ENCODE assay signal across 13 cellular contexts in genomic region chr14:89578048-89578619, GRCh38.
DNase-seq lines count a peak whose midpoint lies in the region; ATAC-seq, FAIRE-seq and TF ChIP-seq lines count a peak whose summit lies in the region.
"Had no signal": no experiment of that assay in that cellular context is flagged by ENCODE, and none has a peak within 500 bp of the region (broad histone marks: within the 10 kb centered on the region; RNA-seq: fewer than 3 reads in every experiment).

No MANE protein-coding gene starts in this region.

- WGBS in right lobe of liver (ENCODE audit: insufficient coverage, low coverage, low lambda C conversion rate, missing lambda C conversion rate): 59% methylated on average over 4 of the region's 4 CpGs
- WGBS in HepG2 (ENCODE audit: low lambda C conversion rate): 88% methylated on average over 4 of the region's 4 CpGs

- H3K9me3 ChIP-seq in right lobe of liver (no peaks in the 10 kb centered on the region), HepG2 (ENCODE audit: low read length) (no peaks in the 10 kb centered on the region), tibial artery (no peaks in the 10 kb centered on the region)
- H3K9me3 ChIP-seq: vagina had no signal

- no peaks in the 10 kb centered on the region for H3K27me3 Mint-ChIP-seq in dendritic cell treated with granulocyte-macrophage colony-stimulating factor and Interleukin-4, amounts not matched to agents 40 ng/mL and 50 ng/mL, for 4 days
- no peaks in the 10 kb centered on the region for H3K27me3 Mint-ChIP-seq in memory B cell
- H3K27me3 Mint-ChIP-seq: activated CD4-positive, alpha-beta T cell treated with anti-CD3 and anti-CD28 coated beads, Interleukin-2, amount 10 ng/mL, durations not matched to agents 24 days and 14 days had no signal

- intact Hi-C loops in right lobe of liver (cut with DNase I): no loop called here
- intact Hi-C loops in HepG2 (cut with micrococcal nuclease; ENCODE audit: unreplicated experiment): no loop called here
- intact Hi-C loops in dendritic cell treated with granulocyte-macrophage colony-stimulating factor and Interleukin-4, amounts not matched to agents 40 ng/mL and 50 ng/mL, for 4 days (cut with micrococcal nuclease): no loop called here
- intact Hi-C loops in tibial artery (cut with DNase I; ENCODE audit: low total_unique reads): no loop called here

- no peaks in the 10 kb centered on the region for H3K27me3 ChIP-seq in right lobe of liver
- no peaks in the 10 kb centered on the region for H3K27me3 ChIP-seq in HepG2 (ENCODE audit: control insufficient read depth in 1 of 2, insufficient read depth in 2 of 2, low read length in 2 of 2)
- H3K27me3 ChIP-seq in tibial artery: no peaks in the 10 kb centered on the region
- H3K27me3 ChIP-seq: vagina had no signal

- DNase-seq in right lobe of liver (no peak), HepG2 (ENCODE audit: low spot score) (no peak), memory B cell (ENCODE audit: low spot score in 2 of 2) (no peak), tibial artery (no peak), occipital lobe (lab: John Stamatoyannopoulos, UW) (no peak)
- no peak for DNase-seq in central memory CD4-positive, alpha-beta T cell
- DNase-seq: activated CD4-positive, alpha-beta T cell treated with anti-CD3 and anti-CD28 coated beads, Interleukin-2, amount 10 ng/mL, durations not matched to agents 24 days and 14 days; activated effector memory CD4-positive, alpha-beta T cell treated with anti-CD3 and anti-CD28 coated beads, Interleukin-2, amount 50 U/mL, for 16 hours; NCI-H187 had no signal

- CTCF ChIA-PET in HepG2 (lab: Yijun Ruan, JAX; ENCODE audit: low intra/inter-chr PET ratio, low total read pairs): no interaction called here

- BruUV-seq in HepG2 (replicated peaks; lab: Mats Ljungman, UMichigan): no TSS peak

- no peak overlapping the region for H3K4me2 ChIP-seq in HepG2 (ENCODE audit: low read depth, low read length)
- H3K4me2 ChIP-seq: smooth muscle cell had no signal

- POLR2A ChIA-PET in HepG2 (lab: Yijun Ruan, JAX): no interaction called here

- H3K4me1 ChIP-seq in right lobe of liver: no peaks in the 10 kb centered on the region
- H3K4me1 ChIP-seq in HepG2 (ENCODE audit: insufficient read depth, low read length): peaks cover 6% of the 10 kb centered on the region; the same call in 1 of the 2 replicates
- H3K4me1 ChIP-seq in tibial artery: peaks cover 0 to 48% (median 9%) of the 10 kb centered on the region in 4 donors
- H3K4me1 ChIP-seq: vagina had no signal

- in situ Hi-C loops in HepG2 (cut with HindIII; ENCODE audit: extremely low pct_ligation_motif_present, low pct_unique_long_range_greater_than_20kb): no loop called here

- no peak for TF ChIP-seq RAD21 in HepG2 (CRISPR knock-in tag; IDR thresholded peaks at IDR 0.05)

- no peak for FAIRE-seq in HepG2 (lab: Jason Lieb, UNC)

- H3K79me2 ChIP-seq in HepG2 (ENCODE audit: insufficient read depth, low read length): peaks cover 5% of the 10 kb centered on the region

- H2AFZ ChIP-seq in HepG2 (ENCODE audit: low read length): no peak overlapping the region

- H3K9ac ChIP-seq in HepG2 (ENCODE audit: insufficient read depth, low read depth, low read length): no peak overlapping the region

- peaks cover 27% of the 10 kb centered on the region for H3K36me3 Mint-ChIP-seq in dendritic cell treated with granulocyte-macrophage colony-stimulating factor and Interleukin-4, amounts not matched to agents 40 ng/mL and 50 ng/mL, for 4 days (ENCODE audit: low read depth)
- peaks cover 20% of the 10 kb centered on the region for H3K36me3 Mint-ChIP-seq in memory B cell

- H3K27ac ChIP-seq in right lobe of liver (no peak overlapping the region), HepG2 (ENCODE audit: extremely low read length, insufficient read depth, low read length) (no peak overlapping the region), tibial artery (peak overlapping the region; percentile 34 to 39)
- H3K27ac ChIP-seq: vagina had no signal

- TF ChIP-seq POLR2A in right lobe of liver (IDR thresholded peaks at IDR 0.05) (no peak), HepG2 (IDR thresholded peaks at IDR 0.05; ENCODE audit: insufficient read depth in 1 of 2, low read depth in 2 of 2, low read length in 2 of 2) (no peak)

- H3K4me3 ChIP-seq in right lobe of liver: no peak overlapping the region
- H3K4me3 ChIP-seq in HepG2 (replicated peaks in 1 of 3; ENCODE audit: insufficient read depth in 1 of 3, low read depth in 2 of 3, low read length in 3 of 3): no peak overlapping the region
- H3K4me3 ChIP-seq in tibial artery: no peak overlapping the region
- H3K4me3 ChIP-seq: smooth muscle cell, vagina had no signal

- peak overlapping the region; percentile 40 for H3K4me3 Mint-ChIP-seq in dendritic cell treated with granulocyte-macrophage colony-stimulating factor and Interleukin-4, amounts not matched to agents 40 ng/mL and 50 ng/mL, for 4 days
- H3K4me3 Mint-ChIP-seq in memory B cell: no peak overlapping the region
- H3K4me3 Mint-ChIP-seq: activated CD4-positive, alpha-beta T cell treated with anti-CD3 and anti-CD28 coated beads, Interleukin-2, amount 10 ng/mL, durations not matched to agents 24 days and 14 days had no signal

- peak; percentile 33 to 65 (median 50) for ATAC-seq in right lobe of liver
- no peak for ATAC-seq in HepG2
- no peak for ATAC-seq in memory B cell (ENCODE audit: low read depth)
- ATAC-seq in GM18858 (IDR thresholded peaks at IDR 0.05; ENCODE audit: unreplicated experiment): no peak

- peak overlapping the region; percentile 84 for H3K27ac Mint-ChIP-seq in dendritic cell treated with granulocyte-macrophage colony-stimulating factor and Interleukin-4, amounts not matched to agents 40 ng/mL and 50 ng/mL, for 4 days
- peak overlapping the region; percentile 23 for H3K27ac Mint-ChIP-seq in memory B cell

- H3K36me3 ChIP-seq in right lobe of liver: no peaks in the 10 kb centered on the region
- H3K36me3 ChIP-seq in HepG2 (replicated peaks in 1 of 2; ENCODE audit: control insufficient read depth in 1 of 2, insufficient read depth in 2 of 2, low read length in 2 of 2): peaks cover 2 to 4% of the 10 kb centered on the region in 2 experiments; a peak in 2 of 5 replicates
- H3K36me3 ChIP-seq in tibial artery: peaks cover 0 to 5% (median 0%) of the 10 kb centered on the region in 3 donors
- H3K36me3 ChIP-seq: vagina had no signal

- TF ChIP-seq EP300 in HepG2 (IDR thresholded peaks at IDR 0.05; ENCODE audit: low read depth in 2 of 2, low read length in 2 of 2): no peak
- TF ChIP-seq EP300 in HepG2 (CRISPR knock-in tag; IDR thresholded peaks at IDR 0.05; ENCODE audit: borderline replicate concordance): no peak

- H3K4me1 Mint-ChIP-seq in dendritic cell treated with granulocyte-macrophage colony-stimulating factor and Interleukin-4, amounts not matched to agents 40 ng/mL and 50 ng/mL, for 4 days (ENCODE audit: low read depth): peaks cover 44% of the 10 kb centered on the region
- H3K4me1 Mint-ChIP-seq in memory B cell: peaks cover 20% of the 10 kb centered on the region

- TF ChIP-seq CTCF in right lobe of liver (IDR thresholded peaks at IDR 0.05) (no peak), HepG2 (CRISPR knock-in tag; IDR thresholded peaks at IDR 0.05) (no peak), tibial artery (IDR thresholded peaks at IDR 0.05) (no peak)

- no peaks in the 10 kb centered on the region for H4K20me1 ChIP-seq in HepG2 (ENCODE audit: insufficient read depth, low read length)

- no peaks in the 10 kb centered on the region for H3K9me3 Mint-ChIP-seq in dendritic cell treated with granulocyte-macrophage colony-stimulating factor and Interleukin-4, amounts not matched to agents 40 ng/mL and 50 ng/mL, for 4 days
- no peaks in the 10 kb centered on the region for H3K9me3 Mint-ChIP-seq in memory B cell
- H3K9me3 Mint-ChIP-seq: activated CD4-positive, alpha-beta T cell treated with anti-CD3 and anti-CD28 coated beads, Interleukin-2, amount 10 ng/mL, durations not matched to agents 24 days and 14 days had no signal

TF ChIP-seq in HepG2, 621 proteins besides CTCF, POLR2A, EP300 and RAD21:
- no peak for TF ChIP-seq KDM2A (CRISPR knock-in tag; IDR thresholded peaks at IDR 0.05; ENCODE audit: borderline replicate concordance, low read depth)
- no peak for TF ChIP-seq DNMT3B (CRISPR knock-in tag; conservative IDR thresholded peaks at IDR 0.05)
- no peak for TF ChIP-seq ASH2L (IDR thresholded peaks at IDR 0.05; ENCODE audit: insufficient read length, low read depth, low read length)

Comparison
In these comparisons a context has a peak if more than half of its experiments do, and no peak if none do; other contexts are left out.
1. ATAC-seq: peak in right lobe of liver (4 of 4); none in HepG2 (single experiment), memory B cell (single experiment) and GM18858 (single experiment).
2. H3K27ac ChIP-seq: peak in tibial artery (2 of 2); none in right lobe of liver (0 of 3) and HepG2 (single experiment).